ENCODE assay signal across 1 cellular context in the genomic region with DNA sequence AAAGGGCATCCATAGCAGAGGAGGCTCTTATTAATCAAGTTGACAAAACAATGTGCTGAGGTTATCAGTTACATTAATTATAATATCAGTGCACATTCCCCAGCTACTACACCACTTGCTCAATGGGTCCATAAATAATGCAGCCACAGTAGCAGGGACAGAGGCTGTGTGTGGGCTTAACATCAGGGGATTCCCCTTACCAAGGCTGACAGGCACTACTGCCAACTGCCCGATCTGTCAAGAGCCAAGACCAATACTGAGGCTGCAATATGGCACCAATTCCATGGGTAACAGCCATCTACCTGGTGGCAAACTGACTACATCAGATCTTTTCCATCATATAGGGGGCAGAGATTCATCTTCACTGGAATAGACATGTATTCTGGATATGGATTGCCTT.
TF ChIP-seq lines count a peak whose summit lies in the region.

No MANE protein-coding gene starts in this region.

TF ChIP-seq in K562, 482 proteins besides CTCF, POLR2A, EP300 and RAD21 (continued from another document):
- TF ChIP-seq GTF2E2 (tag; IDR thresholded peaks at IDR 0.05) (no peak), ZNF695 (CRISPR knock-in tag; IDR thresholded peaks at IDR 0.05) (no peak), NRF1 (conservative IDR thresholded peaks at IDR 0.05 in 1 of 2, IDR thresholded peaks at IDR 0.05 in 1 of 2) (no peak), ZNF830 (CRISPR knock-in tag; IDR thresholded peaks at IDR 0.05) (no peak), ELF4 (CRISPR knock-in tag; IDR thresholded peaks at IDR 0.05) (no peak), RFX7 (CRISPR knock-in tag; IDR thresholded peaks at IDR 0.05) (no peak), SAFB (IDR thresholded peaks at IDR 0.05; ENCODE audit: borderline replicate concordance, low read depth, low read length) (no peak), NEUROD1 (IDR thresholded peaks at IDR 0.05; ENCODE audit: borderline replicate concordance, low read depth, low read length, partially characterized antibody) (no peak), ZNF445 (CRISPR knock-in tag; IDR thresholded peaks at IDR 0.05; ENCODE audit: low read depth) (no peak)
- TF ChIP-seq, protein P1, sequence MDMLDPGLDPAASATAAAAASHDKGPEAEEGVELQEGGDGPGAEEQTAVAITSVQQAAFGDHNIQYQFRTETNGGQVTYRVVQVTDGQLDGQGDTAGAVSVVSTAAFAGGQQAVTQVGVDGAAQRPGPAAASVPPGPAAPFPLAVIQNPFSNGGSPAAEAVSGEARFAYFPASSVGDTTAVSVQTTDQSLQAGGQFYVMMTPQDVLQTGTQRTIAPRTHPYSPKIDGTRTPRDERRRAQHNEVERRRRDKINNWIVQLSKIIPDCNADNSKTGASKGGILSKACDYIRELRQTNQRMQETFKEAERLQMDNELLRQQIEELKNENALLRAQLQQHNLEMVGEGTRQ (CRISPR knock-in tag; IDR thresholded peaks at IDR 0.05) = no peak
- TF ChIP-seq, protein P2, sequence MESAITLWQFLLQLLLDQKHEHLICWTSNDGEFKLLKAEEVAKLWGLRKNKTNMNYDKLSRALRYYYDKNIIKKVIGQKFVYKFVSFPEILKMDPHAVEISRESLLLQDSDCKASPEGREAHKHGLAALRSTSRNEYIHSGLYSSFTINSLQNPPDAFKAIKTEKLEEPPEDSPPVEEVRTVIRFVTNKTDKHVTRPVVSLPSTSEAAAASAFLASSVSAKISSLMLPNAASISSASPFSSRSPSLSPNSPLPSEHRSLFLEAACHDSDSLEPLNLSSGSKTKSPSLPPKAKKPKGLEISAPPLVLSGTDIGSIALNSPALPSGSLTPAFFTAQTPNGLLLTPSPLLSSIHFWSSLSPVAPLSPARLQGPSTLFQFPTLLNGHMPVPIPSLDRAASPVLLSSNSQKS (CRISPR knock-in tag; IDR thresholded peaks at IDR 0.05) = no peak
